In the genomic region with DNA sequence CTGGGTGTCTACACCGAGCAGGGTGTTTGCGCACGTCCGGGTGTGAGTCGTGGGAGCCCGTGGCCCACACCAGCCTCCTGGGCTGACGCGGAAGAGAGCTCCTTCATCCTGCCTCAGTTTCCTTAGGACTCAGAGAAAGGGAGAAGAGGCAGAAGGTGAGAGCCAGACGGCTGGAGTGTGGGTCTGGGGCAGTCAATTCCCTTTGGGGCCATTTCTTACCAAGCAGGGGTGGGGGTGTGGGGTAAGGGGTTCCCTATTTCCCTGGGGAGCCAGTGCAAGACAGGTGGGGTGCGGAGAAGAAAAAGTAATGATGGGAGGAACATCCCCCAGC, we compare ENCODE assay signal across 13 cellular contexts. TPM values are rescaled to one million over a fixed set of nuclear protein-coding genes. Genes with fewer than 3 reads are reported as not detected.
DNase-seq lines count a peak whose midpoint lies in the region; ATAC-seq, FAIRE-seq and TF ChIP-seq lines count a peak whose summit lies in the region.
"Had no signal": no experiment of that assay in that cellular context is flagged by ENCODE, and none has a peak within 500 bp of the region (broad histone marks: within the 10 kb centered on the region; RNA-seq: fewer than 3 reads in every experiment).

No MANE protein-coding gene starts in this region.

- TF ChIP-seq CTCF in BE2C (IDR thresholded peaks at IDR 0.05; ENCODE audit: low read depth, low read length) (no peak), OCI-LY3 (IDR thresholded peaks at IDR 0.05; ENCODE audit: low read depth, low read length) (no peak), fibroblast of lung (conservative IDR thresholded peaks at IDR 0.05 in 1 of 2, IDR thresholded peaks at IDR 0.05 in 1 of 2; ENCODE audit: low read depth in 1 of 2, low read length in 2 of 2) (no peak), pancreas (IDR thresholded peaks at IDR 0.05) (no peak), mucosa of descending colon (IDR thresholded peaks at IDR 0.05) (no peak)

- H3K4me1 ChIP-seq in BE2C (peaks cover 4% of the 10 kb centered on the region), OCI-LY3 (ENCODE audit: low read length) (peaks cover 15% of the 10 kb centered on the region), fibroblast of lung (ENCODE audit: control insufficient read depth, extremely low read depth, insufficient read depth, low read length) (no peaks in the 10 kb centered on the region), pancreas (peaks cover 0 to 4% (median 0%) of the 10 kb centered on the region in 3 donors), mucosa of descending colon (ENCODE audit: low read depth) (peaks cover 11% of the 10 kb centered on the region)

- no peaks in the 10 kb centered on the region for H3K9me3 ChIP-seq in BE2C
- H3K9me3 ChIP-seq in OCI-LY3 (ENCODE audit: insufficient read depth, low read length) = no peaks in the 10 kb centered on the region
- no peaks in the 10 kb centered on the region for H3K9me3 ChIP-seq in fibroblast of lung (ENCODE audit: control insufficient read depth, insufficient read depth, low read depth, low read length)
- no peaks in the 10 kb centered on the region for H3K9me3 ChIP-seq in pancreas
- no peaks in the 10 kb centered on the region for H3K9me3 ChIP-seq in mucosa of descending colon

- intact Hi-C loops in pancreas (cut with DNase I) (no loop called here), mucosa of descending colon (cut with DNase I, micrococcal nuclease) (no loop called here)

- H2AFZ ChIP-seq in OCI-LY3 (ENCODE audit: low read depth, low read length) = no peak overlapping the region
- no peak overlapping the region for H2AFZ ChIP-seq in fibroblast of lung (ENCODE audit: low read length)

- H3K27ac ChIP-seq in OCI-LY3 (ENCODE audit: low read length) (no peak overlapping the region), fibroblast of lung (ENCODE audit: insufficient read depth, low read length) (no peak overlapping the region), pancreas (no peak overlapping the region)
- H3K27ac ChIP-seq: epithelial cell of prostate had no signal

- H4K20me1 ChIP-seq in OCI-LY3 (ENCODE audit: insufficient read depth, low read length) (no peaks in the 10 kb centered on the region), fibroblast of lung (ENCODE audit: control insufficient read depth, extremely low read depth, insufficient read depth, low read length) (no peaks in the 10 kb centered on the region)

- H3K36me3 ChIP-seq in BE2C = no peaks in the 10 kb centered on the region
- H3K36me3 ChIP-seq in OCI-LY3 (replicated peaks; ENCODE audit: low read depth, low read length) = no peaks in the 10 kb centered on the region
- H3K36me3 ChIP-seq in fibroblast of lung (ENCODE audit: control insufficient read depth, insufficient read depth, low read length) = no peaks in the 10 kb centered on the region
- no peaks in the 10 kb centered on the region for H3K36me3 ChIP-seq in pancreas
- no peaks in the 10 kb centered on the region for H3K36me3 ChIP-seq in mucosa of descending colon (ENCODE audit: low read depth)

- no peak for FAIRE-seq in pancreas (lab: Jason Lieb, UNC)

- 14 to 16% methylated on average over 10 of the region's 10 CpGs for WGBS in pancreas, 2 donors

- no peak overlapping the region for H3K9ac ChIP-seq in OCI-LY3 (ENCODE audit: low read length)
- no peak overlapping the region for H3K9ac ChIP-seq in fibroblast of lung (ENCODE audit: insufficient read depth, low read length)

- peak overlapping the region; percentile 29; the same call in 1 of the 2 replicates for H3K4me3 ChIP-seq in BE2C (ENCODE audit: low read depth, low read length)
- peak overlapping the region; percentile 67 for H3K4me3 ChIP-seq in OCI-LY3 (ENCODE audit: low read length)
- peak overlapping the region in 2 of 4 experiments; percentile 17 to 49 for H3K4me3 ChIP-seq in fibroblast of lung (replicated peaks in 1 of 4; ENCODE audit: control extremely low read depth in 1 of 4, insufficient read depth in 1 of 4, low read depth in 3 of 4, low read length in 4 of 4)
- H3K4me3 ChIP-seq in pancreas = peak overlapping the region; percentile 23 to 56 (median 34)
- no peak overlapping the region for H3K4me3 ChIP-seq in mucosa of descending colon

- DNase-seq in BE2C (no peak), fibroblast of lung (ENCODE audit: low read depth in 2 of 2) (no peak), pancreas (peak in 1 of 6 donors; percentile 24), mucosa of descending colon (no peak), A172 (ENCODE audit: low spot score) (no peak), OCI-M1 (lab: John Stamatoyannopoulos, UW) (no peak), NAMALWA (ENCODE audit: low spot score) (no peak)
- DNase-seq: NCI-H1048; stimulated activated CD8-positive, alpha-beta memory T cell treated with anti-CD3 and anti-CD28 coated beads, Interleukin-4, amount 100 ng/mL, for 48 hours had no signal

- H3K27me3 ChIP-seq in BE2C = peaks cover 31% of the 10 kb centered on the region
- 0 out of 2 replicates have a peak, but pooled peaks cover 5% of the 10 kb centered on the region for H3K27me3 ChIP-seq in OCI-LY3 (ENCODE audit: low read depth, low read length)
- peaks cover 51% of the 10 kb centered on the region for H3K27me3 ChIP-seq in fibroblast of lung (ENCODE audit: control insufficient read depth, insufficient read depth, low read length)
- H3K27me3 ChIP-seq in pancreas = peaks cover 0 to 3% (median 0%) of the 10 kb centered on the region in 4 donors

- H3K4me2 ChIP-seq in OCI-LY3 (ENCODE audit: low read length) (peak overlapping the region; percentile 39), fibroblast of lung (ENCODE audit: extremely low read depth, insufficient read depth, low read length) (peak overlapping the region; percentile 58)

- ATAC-seq in pancreas (no peak), mucosa of descending colon (no peak)

- H3K79me2 ChIP-seq in OCI-LY3 (ENCODE audit: low read length) = no peaks in the 10 kb centered on the region
- H3K79me2 ChIP-seq in fibroblast of lung (ENCODE audit: control insufficient read depth, insufficient read depth, low read length) = no peaks in the 10 kb centered on the region

RNA-seq across cellular contexts. Expression of a gene that starts 0.8 kb away (rescaled TPM):
- not detected for polyA plus RNA-seq in BE2C (2012; ENCODE audit: insufficient read depth, insufficient read length, low read depth)
- total RNA-seq in fibroblast of lung (not detected in 2 replicates), pancreas (not detected), mucosa of descending colon (100 to 1,000 TPM in 2 of 3 donors, 10 to 100 TPM in 1; 59.3 to 253 (median 131) TPM)
- polyA plus RNA-seq in fibroblast of lung (not detected in 2 replicates), pancreas (not detected)
- not detected in 2 replicates for polyA plus RNA-seq in fibroblast of lung (2012)
- polyA minus RNA-seq in fibroblast of lung (ENCODE audit: low replicate concordance) = not detected in 2 replicates
- total RNA-seq in A172 (2014; rRNA removed; shearing (Covaris generic)) = not detected in 2 replicates
- total RNA-seq: Daoy, RPMI7951 had no signal

RNA-seq across cellular contexts. Expression of a gene that starts 14.3 kb away (rescaled TPM):
- polyA plus RNA-seq in BE2C (2012; ENCODE audit: insufficient read depth, insufficient read length, low read depth) = 39.2 TPM
- 47.4 and 52.6 TPM in 2 replicates for total RNA-seq in fibroblast of lung
- 59.7 TPM in 2 replicates for polyA plus RNA-seq in fibroblast of lung
- 47.8 and 51.0 TPM in 2 replicates for polyA plus RNA-seq in fibroblast of lung (2012)
- 2.4 and 2.6 TPM in 2 replicates for polyA minus RNA-seq in fibroblast of lung (ENCODE audit: low replicate concordance)
- 10 to 100 TPM; 19.3 to 26.7 (median 21.2) TPM for total RNA-seq in pancreas
- 10 to 100 TPM; 20.4 to 29.8 TPM for polyA plus RNA-seq in pancreas
- 10 to 100 TPM; 48.4 to 52.9 (median 50.8) TPM for total RNA-seq in mucosa of descending colon
- total RNA-seq in A172 (2014; rRNA removed; shearing (Covaris generic)) = 103 and 137 TPM in 2 replicates

RNA-seq across cellular contexts. Expression of a gene that starts 35.3 kb away (rescaled TPM):
- 15.8 TPM for polyA plus RNA-seq in BE2C (2012; ENCODE audit: insufficient read depth, insufficient read length, low read depth)
- total RNA-seq in fibroblast of lung (7.7 and 11.6 TPM in 2 replicates), pancreas (1 to 10 TPM; 6.1 to 8.5 (median 7.7) TPM), mucosa of descending colon (10 to 100 TPM; 15.5 to 23.5 (median 23.2) TPM)
- polyA plus RNA-seq in fibroblast of lung (10.6 and 10.9 TPM in 2 replicates), pancreas (1 to 10 TPM; 1.6 TPM)
- polyA plus RNA-seq in fibroblast of lung (2012) = 5.7 and 6.2 TPM in 2 replicates
- polyA minus RNA-seq in fibroblast of lung (ENCODE audit: low replicate concordance) = 30.1 and 31.2 TPM in 2 replicates
- 11.8 and 16.7 TPM in 2 replicates for total RNA-seq in A172 (2014; rRNA removed; shearing (Covaris generic))

RNA-seq across cellular contexts. Expression of a gene that starts 43.7 kb away (rescaled TPM):
- not detected for polyA plus RNA-seq in BE2C (2012; ENCODE audit: insufficient read depth, insufficient read length, low read depth)
- total RNA-seq in fibroblast of lung (under 0.01 and 0.17 TPM in 2 replicates), pancreas (not detected), mucosa of descending colon (under 1 TPM in 2 of 3 donors, not detected in 1; 0.28 to 0.32 TPM)
- polyA plus RNA-seq in fibroblast of lung (not detected in 2 replicates), pancreas (not detected)
- polyA plus RNA-seq in fibroblast of lung (2012) = not detected in 2 replicates
- polyA minus RNA-seq in fibroblast of lung (ENCODE audit: low replicate concordance) = not detected in 2 replicates
- total RNA-seq in A172 (2014; rRNA removed; shearing (Covaris generic)) = 0.07 TPM in 1 of 2 replicates, not detected in the other
- total RNA-seq: RPMI7951 had no signal

Comparison
In these comparisons a context has a peak if more than half of its experiments do, and no peak if none do; other contexts are left out.
1. RNA of a gene that starts 0.8 kb away (total RNA-seq): 59.3 to 253 TPM in mucosa of descending colon; not detected in fibroblast of lung, not detected in pancreas and not detected in A172; every median in the first group is over 10 times any median in the second.